8 cellular contexts compared by ENCODE assay signal in genomic region chr4:98143001-98143899, GRCh38.
A peak's percentile ranks its signal among the peaks of the same experiment; 100 is the strongest.
DNase-seq lines count a peak whose midpoint lies in the region.

Gene STPG2 (minus strand): TSS chr4:98143476.

- no peaks in the 10 kb centered on the region for H3K9me3 ChIP-seq in ES-I3 (ENCODE audit: control insufficient read depth, insufficient read depth, low read length)
- no peaks in the 10 kb centered on the region for H3K9me3 ChIP-seq in neuron (ENCODE audit: low read length)

- H3K4me3 ChIP-seq in neuron (ENCODE audit: low read length), result peak within 1 kb of the TSS; percentile 85

- no peaks in the 10 kb centered on the region for H3K36me3 ChIP-seq in ES-I3 (ENCODE audit: insufficient read depth, low read length)
- no peaks in the 10 kb centered on the region for H3K36me3 ChIP-seq in neuron (ENCODE audit: insufficient read depth, low read length)

- no peaks in the 10 kb centered on the region for H3K27me3 ChIP-seq in neuron (ENCODE audit: insufficient read depth, low read length)

- H2AFZ ChIP-seq in neuron (ENCODE audit: low read depth, low read length), result peak within 1 kb of the TSS; percentile 99

- peaks cover 4% of the 10 kb centered on the region; the same call in 1 of the 2 replicates for H3K4me1 ChIP-seq in ES-I3 (ENCODE audit: insufficient read depth, low read length)
- peaks cover 3% of the 10 kb centered on the region for H3K4me1 ChIP-seq in neuron (ENCODE audit: insufficient read depth, low read length)

- peak; percentile 23 for DNase-seq in GOT3 (lab: John Stamatoyannopoulos, UW)
- peak; percentile 96 for DNase-seq in LoVo (ENCODE audit: low spot score)
- DNase-seq in SHP77 (lab: John Stamatoyannopoulos, UW), result peak; percentile 68 to 82
- peak; percentile 72 to 91 (median 80) for DNase-seq in activated naive CD4-positive, alpha-beta T cell (lab: John Stamatoyannopoulos, UW)
- peak; percentile 83 for DNase-seq in foreskin melanocyte
- DNase-seq in stromal cell of bone marrow (ENCODE audit: low read depth), result peak; percentile 43

- H3K9ac ChIP-seq in ES-I3 (ENCODE audit: low read depth, low read length), result peak within 1 kb of the TSS; percentile 74

Comparison
In these comparisons a context has a peak if more than half of its experiments do, and no peak if none do; other contexts are left out.
1. Peak in every context shown above with its lines: DNase-seq and H3K4me3 ChIP-seq.
2. DNase-seq: peak in every context shown above with its lines; median percentile 96 in LoVo; 83 in foreskin melanocyte; 80 in activated naive CD4-positive, alpha-beta T cell; 75 in SHP77; 43 in stromal cell of bone marrow; 23 in GOT3.